In genomic region chr1:26706315-26706714, GRCh38 we compare ENCODE assay signal across 10 cellular contexts. TPM values are rescaled to one million over a fixed set of nuclear protein-coding genes. Genes with fewer than 3 reads are reported as not detected.
A peak's percentile ranks its signal among the peaks of the same experiment; 100 is the strongest.
DNase-seq lines count a peak whose midpoint lies in the region; ATAC-seq, FAIRE-seq and TF ChIP-seq lines count a peak whose summit lies in the region.
"Had no signal": no experiment of that assay in that cellular context is flagged by ENCODE, and none has a peak within 500 bp of the region (broad histone marks: within the 10 kb centered on the region; RNA-seq: fewer than 3 reads in every experiment).

No MANE protein-coding gene starts in this region.

- peaks cover 34 to 44% of the 10 kb centered on the region in 2 donors for H3K4me1 ChIP-seq in kidney (ENCODE audit: control insufficient read depth in 1 of 2, insufficient read depth in 1 of 2, low read depth in 1 of 2, low read length in 2 of 2)

- H3K9ac ChIP-seq in kidney (ENCODE audit: low read length in 2 of 2) = peak overlapping the region; percentile 42 to 43

- H3K4me1 Mint-ChIP-seq in activated CD8-positive, alpha-beta T cell treated with anti-CD3 and anti-CD28 coated beads for 36 hours (ENCODE audit: low read depth) = peaks cover 41% of the 10 kb centered on the region
- H3K4me1 Mint-ChIP-seq in stimulated activated naive B cell treated with anti-CD40 and anti-IgM and Interleukin-4, amounts not matched to agents 10 μg/mL and 1 μg/mL and 100 μg/mL, for 72 hours = peaks cover 21 to 39% of the 10 kb centered on the region in 2 donors

- CTCF ChIA-PET in activated CD8-positive, alpha-beta T cell treated with anti-CD3 and anti-CD28 coated beads for 36 hours (lab: Charles Lee) = interaction anchor here (1.4 to 11.2 kb wide), 2 partner anchors 22 to 82 kb away, joined by 3 to 126 read pairs; partner anchors contain the start of gene PIGV

- H3K4me3 Mint-ChIP-seq in activated CD8-positive, alpha-beta T cell treated with anti-CD3 and anti-CD28 coated beads for 36 hours = peak overlapping the region; percentile 62
- peak overlapping the region; percentile 57 to 73 for H3K4me3 Mint-ChIP-seq in stimulated activated naive B cell treated with anti-CD40 and anti-IgM and Interleukin-4, amounts not matched to agents 10 μg/mL and 1 μg/mL and 100 μg/mL, for 72 hours

- H3K36me3 Mint-ChIP-seq in activated CD8-positive, alpha-beta T cell treated with anti-CD3 and anti-CD28 coated beads for 36 hours (ENCODE audit: low read depth) = peaks cover 54% of the 10 kb centered on the region
- H3K36me3 Mint-ChIP-seq in stimulated activated naive B cell treated with anti-CD40 and anti-IgM and Interleukin-4, amounts not matched to agents 10 μg/mL and 1 μg/mL and 100 μg/mL, for 72 hours = peaks cover 28 to 45% of the 10 kb centered on the region in 2 donors

- peak overlapping the region; percentile 7 to 49 for H3K4me3 ChIP-seq in kidney (ENCODE audit: low read length in 2 of 2)

- intact Hi-C loops in activated CD8-positive, alpha-beta T cell treated with anti-CD3 and anti-CD28 coated beads for 36 hours (cut with micrococcal nuclease) = no loop called here
- intact Hi-C loops in kidney (cut with DNase I) = no loop called here

- DNase-seq in DMS 273 (lab: John Stamatoyannopoulos, UW; ENCODE audit: unreplicated experiment) (peak; percentile 54), DMS 273 treated with DMSO at 0.1 percent for 48 hours (lab: John Stamatoyannopoulos, UW) (no peak), kidney (no peak), HK-2 (ENCODE audit: unreplicated experiment) (no peak)
- DNase-seq in activated CD8-positive, alpha-beta T cell treated with anti-CD3 and anti-CD28 coated beads for 36 hours = no peak
- no peak for DNase-seq in stimulated activated naive B cell treated with anti-CD40 and anti-IgM and Interleukin-4, amounts not matched to agents 10 μg/mL and 1 μg/mL and 100 μg/mL, for 72 hours
- DNase-seq: NCI-H345 had no signal

- no peak for FAIRE-seq in kidney (lab: Jason Lieb, UNC)
- FAIRE-seq: A204.1 had no signal

- H3K36me3 ChIP-seq in kidney (ENCODE audit: control insufficient read depth in 1 of 2, insufficient read depth in 2 of 2, low read length in 2 of 2) = peaks cover 0 to 3% of the 10 kb centered on the region in 2 donors

- H3K9me3 Mint-ChIP-seq in activated CD8-positive, alpha-beta T cell treated with anti-CD3 and anti-CD28 coated beads for 36 hours = no peaks in the 10 kb centered on the region
- no peaks in the 10 kb centered on the region for H3K9me3 Mint-ChIP-seq in stimulated activated naive B cell treated with anti-CD40 and anti-IgM and Interleukin-4, amounts not matched to agents 10 μg/mL and 1 μg/mL and 100 μg/mL, for 72 hours

- POLR2A ChIA-PET in activated CD8-positive, alpha-beta T cell treated with anti-CD3 and anti-CD28 coated beads for 36 hours (lab: Charles Lee) = interaction anchor here (0.6 to 6.2 kb wide), 11 partner anchors 9 to 164 kb away, joined by 3 to 46 read pairs (median 8); no protein-coding TSS in a partner anchor

- H3K9me3 ChIP-seq in kidney (ENCODE audit: control insufficient read depth in 1 of 2, low read length in 2 of 2) = no peaks in the 10 kb centered on the region

- peak overlapping the region; percentile 85 for H3K27ac Mint-ChIP-seq in activated CD8-positive, alpha-beta T cell treated with anti-CD3 and anti-CD28 coated beads for 36 hours
- peak overlapping the region; percentile 43 for H3K27ac Mint-ChIP-seq in stimulated activated naive B cell treated with anti-CD40 and anti-IgM and Interleukin-4, amounts not matched to agents 10 μg/mL and 1 μg/mL and 100 μg/mL, for 72 hours

- no peak for ATAC-seq in activated CD8-positive, alpha-beta T cell treated with anti-CD3 and anti-CD28 coated beads for 36 hours
- ATAC-seq in stimulated activated naive B cell treated with anti-CD40 and anti-IgM and Interleukin-4, amounts not matched to agents 10 μg/mL and 1 μg/mL and 100 μg/mL, for 72 hours (replicated peaks) = peak; percentile 53 to 66
- no peak for ATAC-seq in GM19328 (IDR thresholded peaks at IDR 0.05; ENCODE audit: unreplicated experiment)
- ATAC-seq in GM18511 (IDR thresholded peaks at IDR 0.05; ENCODE audit: unreplicated experiment) = no peak

- TF ChIP-seq CTCF in activated CD8-positive, alpha-beta T cell treated with anti-CD3 and anti-CD28 coated beads for 36 hours (IDR thresholded peaks at IDR 0.05) = no peak
- no peak for TF ChIP-seq CTCF in kidney (IDR thresholded peaks at IDR 0.05; ENCODE audit: borderline replicate concordance, extremely low read depth, insufficient read depth)

- no peaks in the 10 kb centered on the region for H3K27me3 Mint-ChIP-seq in activated CD8-positive, alpha-beta T cell treated with anti-CD3 and anti-CD28 coated beads for 36 hours
- H3K27me3 Mint-ChIP-seq in stimulated activated naive B cell treated with anti-CD40 and anti-IgM and Interleukin-4, amounts not matched to agents 10 μg/mL and 1 μg/mL and 100 μg/mL, for 72 hours = no peaks in the 10 kb centered on the region

- peak overlapping the region; percentile 63 to 69 for H3K27ac ChIP-seq in kidney (ENCODE audit: low read depth in 2 of 2, low read length in 2 of 2)

RNA-seq across cellular contexts. Expression of gene ARID1A, which starts 10.5 kb away (rescaled TPM):
- total RNA-seq in activated CD8-positive, alpha-beta T cell treated with anti-CD3 and anti-CD28 coated beads for 36 hours = 10 to 100 TPM; 82.4 to 84.9 TPM
- total RNA-seq in kidney = 71.7 TPM
- polyA plus RNA-seq in kidney (ENCODE audit: insufficient read depth, low read depth, low replicate concordance) = 9.9 TPM

Comparison
In these comparisons a context has a peak if more than half of its experiments do, and no peak if none do; other contexts are left out.
1. ATAC-seq: peak in stimulated activated naive B cell treated with anti-CD40 and anti-IgM and Interleukin-4, amounts not matched to agents 10 μg/mL and 1 μg/mL and 100 μg/mL, for 72 hours (2 of 2); none in activated CD8-positive, alpha-beta T cell treated with anti-CD3 and anti-CD28 coated beads for 36 hours (single experiment), GM19328 (single experiment) and GM18511 (single experiment).